In genomic region chr7:68245688-68246087, GRCh38 we compare ENCODE assay signal across 16 cellular contexts.
DNase-seq lines count a peak whose midpoint lies in the region; ATAC-seq and TF ChIP-seq lines count a peak whose summit lies in the region.
"Had no signal": no experiment of that assay in that cellular context is flagged by ENCODE, and none has a peak within 500 bp of the region (broad histone marks: within the 10 kb centered on the region; RNA-seq: fewer than 3 reads in every experiment).

No MANE protein-coding gene starts in this region.

- H3K79me2 ChIP-seq in MM.1S (ENCODE audit: low read length): no peaks in the 10 kb centered on the region
- H3K79me2 ChIP-seq in neural progenitor cell (ENCODE audit: low read depth): no peaks in the 10 kb centered on the region
- H3K79me2 ChIP-seq in Karpas-422 (ENCODE audit: low read length): no peaks in the 10 kb centered on the region

- no peak for ATAC-seq in GM18868 (IDR thresholded peaks at IDR 0.05; ENCODE audit: unreplicated experiment)

- H3K36me3 Mint-ChIP-seq in neural progenitor cell (no peaks in the 10 kb centered on the region), HFFc6 (ENCODE audit: low read depth) (no peaks in the 10 kb centered on the region)

- H3K9me3 Mint-ChIP-seq in neural progenitor cell: peaks cover 14% of the 10 kb centered on the region
- H3K9me3 Mint-ChIP-seq in HFFc6: peaks cover 40% of the 10 kb centered on the region

- H3K36me3 ChIP-seq in MM.1S (replicated peaks; ENCODE audit: insufficient read depth, low read length): no peaks in the 10 kb centered on the region
- no peaks in the 10 kb centered on the region for H3K36me3 ChIP-seq in neural progenitor cell
- no peaks in the 10 kb centered on the region for H3K36me3 ChIP-seq in Karpas-422 (ENCODE audit: insufficient read depth, low read length)
- H3K36me3 ChIP-seq: BLaER1, brain microvascular endothelial cell, HAP-1, sigmoid colon, upper lobe of left lung had no signal

- no peaks in the 10 kb centered on the region for H3K27me3 ChIP-seq in MM.1S (replicated peaks; ENCODE audit: insufficient read depth, low read length)
- H3K27me3 ChIP-seq in neural progenitor cell: peaks cover 9% of the 10 kb centered on the region
- no peaks in the 10 kb centered on the region for H3K27me3 ChIP-seq in Karpas-422 (ENCODE audit: low read length)
- H3K27me3 ChIP-seq: BLaER1, brain microvascular endothelial cell, sigmoid colon, upper lobe of left lung had no signal

- H3K27me3 Mint-ChIP-seq in neural progenitor cell (ENCODE audit: insufficient read depth, low read depth): peaks cover 17% of the 10 kb centered on the region
- peaks cover 1% of the 10 kb centered on the region for H3K27me3 Mint-ChIP-seq in HFFc6 (ENCODE audit: insufficient read depth)
- H3K27me3 Mint-ChIP-seq: activated B cell treated with CpG ODN at 0.5 μM for 24 hours had no signal

- H3F3A ChIP-seq in MM.1S (ENCODE audit: insufficient read depth, low read length): peaks cover 14% of the 10 kb centered on the region
- no peaks in the 10 kb centered on the region for H3F3A ChIP-seq in neural progenitor cell (ENCODE audit: low read depth)

- H3K4me1 ChIP-seq in MM.1S (ENCODE audit: low read length) (peaks cover 16% of the 10 kb centered on the region), neural progenitor cell (no peaks in the 10 kb centered on the region), Karpas-422 (ENCODE audit: low read length) (no peaks in the 10 kb centered on the region)
- H3K4me1 ChIP-seq: BLaER1, HAP-1, sigmoid colon, upper lobe of left lung had no signal

- H3K9me2 ChIP-seq in MM.1S (replicated peaks; ENCODE audit: insufficient read depth, low read length): no peaks in the 10 kb centered on the region
- H3K9me2 ChIP-seq in Karpas-422 (replicated peaks; ENCODE audit: insufficient read depth, low read length): no peaks in the 10 kb centered on the region

- H3K4me3 Mint-ChIP-seq in neural progenitor cell (no peak overlapping the region), HFFc6 (no peak overlapping the region)
- H3K4me3 Mint-ChIP-seq: activated B cell treated with CpG ODN at 0.5 μM for 24 hours had no signal

- H4K20me1 ChIP-seq in MM.1S (ENCODE audit: insufficient read depth, low read length) (no peaks in the 10 kb centered on the region), neural progenitor cell (ENCODE audit: low read depth) (no peaks in the 10 kb centered on the region), Karpas-422 (ENCODE audit: insufficient read depth, low read depth, low read length) (no peaks in the 10 kb centered on the region)
- H4K20me1 ChIP-seq: BLaER1 had no signal

- DNase-seq in ELF-1 (ENCODE audit: low read depth, low spot score) (peak; percentile 68), MM.1S (no peak), epithelial cell of prostate (ENCODE audit: low read depth, low spot score) (no peak), neural progenitor cell (ENCODE audit: low spot score) (no peak), Karpas-422 (no peak), HFFc6 (no peak)
- DNase-seq: activated B cell treated with CpG ODN at 0.5 μM for 24 hours; activated naive CD4-positive, alpha-beta T cell; brain microvascular endothelial cell; mesenchymal stem cell; sigmoid colon; stimulated activated CD4-positive, alpha-beta T cell treated with anti-CD3 and anti-CD28 coated beads, Interleukin-4, amount 100 ng/mL, for 24 hours; upper lobe of left lung had no signal

- peak overlapping the region; percentile 38 for H3K4me2 ChIP-seq in MM.1S (ENCODE audit: low read depth, low read length)
- no peak overlapping the region for H3K4me2 ChIP-seq in neural progenitor cell
- no peak overlapping the region for H3K4me2 ChIP-seq in Karpas-422 (ENCODE audit: low read depth, low read length, poor library complexity, severe bottlenecking)
- H3K4me2 ChIP-seq: BLaER1 had no signal

- H3K4me3 ChIP-seq in MM.1S (ENCODE audit: low read length): no peak overlapping the region
- H3K4me3 ChIP-seq in neural progenitor cell: no peak overlapping the region
- no peak overlapping the region for H3K4me3 ChIP-seq in Karpas-422 (ENCODE audit: low read length)
- H3K4me3 ChIP-seq: BLaER1, HAP-1, sigmoid colon, upper lobe of left lung had no signal

- no peak overlapping the region for H2AFZ ChIP-seq in MM.1S (ENCODE audit: low read length)
- H2AFZ ChIP-seq in neural progenitor cell (replicated peaks): no peak overlapping the region
- H2AFZ ChIP-seq in Karpas-422 (ENCODE audit: low read length): no peak overlapping the region

- TF ChIP-seq CTCF in MM.1S (IDR thresholded peaks at IDR 0.05; ENCODE audit: low read length) (no peak), neural progenitor cell (IDR thresholded peaks at IDR 0.05) (no peak), HFFc6 (IDR thresholded peaks at IDR 0.05) (no peak)

- H3K9ac ChIP-seq in MM.1S (ENCODE audit: low read length): 0 out of 2 replicates have a peak overlapping the region, but pooled peaks have one; percentile 16
- no peak overlapping the region for H3K9ac ChIP-seq in neural progenitor cell
- H3K9ac ChIP-seq in Karpas-422 (ENCODE audit: low read length): no peak overlapping the region
- H3K9ac ChIP-seq: BLaER1 had no signal

- no peaks in the 10 kb centered on the region for H3K9me3 ChIP-seq in MM.1S (replicated peaks; ENCODE audit: insufficient read depth, low read length)
- no peaks in the 10 kb centered on the region for H3K9me3 ChIP-seq in neural progenitor cell (ENCODE audit: low read depth)
- H3K9me3 ChIP-seq in Karpas-422 (ENCODE audit: low read length): peaks cover 15% of the 10 kb centered on the region; the same call in 1 of the 2 replicates
- H3K9me3 ChIP-seq: HAP-1 had no signal

- H3K27ac Mint-ChIP-seq in neural progenitor cell (peak overlapping the region; percentile 26), HFFc6 (no peak overlapping the region)
- H3K27ac Mint-ChIP-seq: activated B cell treated with CpG ODN at 0.5 μM for 24 hours had no signal

- H3K4me1 Mint-ChIP-seq in neural progenitor cell: peaks cover 15% of the 10 kb centered on the region
- H3K4me1 Mint-ChIP-seq in HFFc6 (ENCODE audit: low read depth): no peaks in the 10 kb centered on the region
- H3K4me1 Mint-ChIP-seq: activated B cell treated with CpG ODN at 0.5 μM for 24 hours had no signal

- H3K27ac ChIP-seq in MM.1S (ENCODE audit: low read length) (peak overlapping the region; percentile 83), epithelial cell of prostate (peak overlapping the region; percentile 75), neural progenitor cell (no peak overlapping the region), Karpas-422 (ENCODE audit: low read length) (no peak overlapping the region)
- H3K27ac ChIP-seq: BLaER1, brain microvascular endothelial cell, sigmoid colon, upper lobe of left lung had no signal

Comparison
In these comparisons a context has a peak if more than half of its experiments do, and no peak if none do; other contexts are left out.
1. H3K27ac ChIP-seq: peak in MM.1S (single experiment) and epithelial cell of prostate (single experiment); none in neural progenitor cell (single experiment) and Karpas-422 (single experiment).